ENCODE assay signal across 21 cellular contexts in the genomic region with DNA sequence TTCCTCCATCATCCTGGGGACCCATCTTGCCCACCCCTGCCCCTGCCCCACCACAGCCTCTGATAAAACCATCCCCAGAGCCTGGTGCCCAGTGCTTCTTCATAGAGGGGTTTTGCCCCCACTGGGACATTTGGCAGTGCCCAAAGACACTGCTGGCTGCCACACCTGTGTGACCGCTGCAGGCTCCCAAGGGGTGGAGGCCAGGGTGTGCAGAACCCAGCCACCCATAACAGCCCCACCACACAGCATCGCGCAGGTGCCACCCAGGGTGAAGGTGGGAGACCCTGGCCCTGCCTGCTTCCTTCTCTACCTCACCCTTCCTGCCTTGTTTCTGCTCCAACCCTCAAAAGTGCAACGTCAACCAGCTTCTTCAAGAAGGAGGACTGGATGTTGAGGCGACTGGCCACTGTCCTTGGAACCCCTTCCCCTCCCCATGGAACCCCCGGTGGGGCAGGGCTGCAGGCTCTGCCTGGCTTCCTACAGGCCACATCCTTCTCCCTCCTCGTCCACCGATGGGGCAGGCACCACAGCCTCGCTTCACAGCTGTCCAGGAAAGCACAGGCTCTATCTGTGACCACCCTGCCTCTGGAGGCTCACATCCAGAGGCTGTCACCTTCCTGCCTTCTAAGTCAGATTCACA.
DNase-seq lines count a peak whose midpoint lies in the region; ATAC-seq, FAIRE-seq and TF ChIP-seq lines count a peak whose summit lies in the region.
"Had no signal": no experiment of that assay in that cellular context is flagged by ENCODE, and none has a peak within 500 bp of the region (broad histone marks: within the 10 kb centered on the region; RNA-seq: fewer than 3 reads in every experiment).

No MANE protein-coding gene starts in this region.

- no peak overlapping the region for H2AK5ac ChIP-seq in H9 (ENCODE audit: insufficient read length, low read length)

- H3K4me1 ChIP-seq in H9 (ENCODE audit: insufficient read depth, low read length) (no peaks in the 10 kb centered on the region), RWPE2 (ENCODE audit: insufficient read depth, poor library complexity, severe bottlenecking) (peaks cover 18% of the 10 kb centered on the region), kidney (ENCODE audit: control insufficient read depth in 1 of 2, insufficient read depth in 1 of 2, low read depth in 1 of 2, low read length in 2 of 2) (no peaks in the 10 kb centered on the region)
- H3K4me1 ChIP-seq: SJSA1 had no signal

- no peak overlapping the region for H3K4me3 Mint-ChIP-seq in H9
- H3K4me3 Mint-ChIP-seq in stimulated activated naive B cell treated with anti-CD40 and anti-IgM and Interleukin-4, amounts not matched to agents 10 μg/mL and 1 μg/mL and 100 μg/mL, for 72 hours = peak overlapping the region in 1 of 2 donors; percentile 62

- H3K27ac ChIP-seq in H9 (ENCODE audit: insufficient read length, low read depth, low read length) (no peak overlapping the region), RWPE2 (ENCODE audit: poor library complexity, severe bottlenecking) (peak overlapping the region; percentile 68), kidney (ENCODE audit: low read depth in 2 of 2, low read length in 2 of 2) (no peak overlapping the region)
- H3K27ac ChIP-seq: SJSA1 had no signal

- H2BK20ac ChIP-seq in H9 (ENCODE audit: low read depth, low read length, poor library complexity, severe bottlenecking) = no peak overlapping the region

- no peak overlapping the region for H4K91ac ChIP-seq in H9 (ENCODE audit: insufficient read length, low read depth, low read length)

- no peak overlapping the region for H2BK12ac ChIP-seq in H9 (ENCODE audit: insufficient read length, low read depth, low read length)

- ATAC-seq in RWPE2 (ENCODE audit: low read depth) = no peak
- peak; percentile 51 to 59 for ATAC-seq in stimulated activated naive B cell treated with anti-CD40 and anti-IgM and Interleukin-4, amounts not matched to agents 10 μg/mL and 1 μg/mL and 100 μg/mL, for 72 hours (replicated peaks)
- ATAC-seq: GM12878 had no signal

- H3K23me2 ChIP-seq in H9 (ENCODE audit: insufficient read length, low read depth, low read length, poor library complexity, severe bottlenecking) = no peaks in the 10 kb centered on the region

- H3K4ac ChIP-seq in H9 (ENCODE audit: low read depth, low read length) = no peak overlapping the region; the same call in 1 of the 2 replicates

- no peaks in the 10 kb centered on the region for H3K79me1 ChIP-seq in H9 (ENCODE audit: insufficient read depth, low read depth, low read length, poor library complexity, severe bottlenecking)

- no peak overlapping the region for H3K56ac ChIP-seq in H9 (ENCODE audit: insufficient read length, low read depth, low read length)

- no peak overlapping the region for H3K4me2 ChIP-seq in H9 (ENCODE audit: insufficient read depth, insufficient read length, low read length)

- TF ChIP-seq CTCF in H9 (conservative IDR thresholded peaks at IDR 0.05) = no peak
- no peak for TF ChIP-seq CTCF in RWPE2 (IDR thresholded peaks at IDR 0.05; ENCODE audit: poor library complexity, severe bottlenecking)
- no peak for TF ChIP-seq CTCF in kidney (IDR thresholded peaks at IDR 0.05; ENCODE audit: borderline replicate concordance, extremely low read depth, insufficient read depth)

- H3K9me3 Mint-ChIP-seq in H9 = peaks cover 4% of the 10 kb centered on the region in 2 experiments; a peak in 3 of 5 replicates
- peaks cover 0 to 6% of the 10 kb centered on the region in 2 donors for H3K9me3 Mint-ChIP-seq in stimulated activated naive B cell treated with anti-CD40 and anti-IgM and Interleukin-4, amounts not matched to agents 10 μg/mL and 1 μg/mL and 100 μg/mL, for 72 hours

- no peaks in the 10 kb centered on the region for H3K27me3 ChIP-seq in H9 (ENCODE audit: insufficient read depth, low read length)
- no peaks in the 10 kb centered on the region for H3K27me3 ChIP-seq in RWPE2 (ENCODE audit: insufficient read depth, poor library complexity, severe bottlenecking)
- H3K27me3 ChIP-seq: BE2C, SJSA1 had no signal

- H2BK5ac ChIP-seq in H9 (ENCODE audit: insufficient read length, low read length) = no peak overlapping the region

- H2BK15ac ChIP-seq in H9 (ENCODE audit: low read depth, low read length) = no peak overlapping the region

- H3K36me3 ChIP-seq in RWPE2 (ENCODE audit: low read depth) (peaks cover 22% of the 10 kb centered on the region), kidney (ENCODE audit: control insufficient read depth in 1 of 2, insufficient read depth in 2 of 2, low read length in 2 of 2) (no peaks in the 10 kb centered on the region)
- H3K36me3 ChIP-seq: SJSA1 had no signal

- H3K14ac ChIP-seq in H9 (ENCODE audit: insufficient read depth, low read length) = no peak overlapping the region; the same call in 1 of the 2 replicates

- H3K9me3 ChIP-seq in H9 (ENCODE audit: control insufficient read depth, low read depth, low read length) (no peaks in the 10 kb centered on the region), RWPE2 (ENCODE audit: severe bottlenecking) (no peaks in the 10 kb centered on the region), kidney (ENCODE audit: control insufficient read depth in 1 of 2, low read length in 2 of 2) (no peaks in the 10 kb centered on the region)
- H3K9me3 ChIP-seq: BE2C, SJSA1 had no signal

- no peak overlapping the region for H3K4me3 ChIP-seq in RWPE2 (ENCODE audit: severe bottlenecking)
- H3K4me3 ChIP-seq in kidney (ENCODE audit: low read length in 2 of 2) = no peak overlapping the region
- H3K4me3 ChIP-seq: GM12878, SJSA1 had no signal

- peak overlapping the region; percentile 18 for H3K18ac ChIP-seq in H9 (ENCODE audit: insufficient read length, low read depth, low read length)

- no peak overlapping the region for H3T11ph ChIP-seq in H9 (ENCODE audit: low read length)

- intact Hi-C loops in kidney (cut with DNase I) = no loop called here

- H4K5ac ChIP-seq in H9 (ENCODE audit: insufficient read length, low read depth, low read length) = no peak overlapping the region

- no CpG with 5 or more reads among the region's 9 CpGs for WGBS in H9 (ENCODE audit: extremely low coverage, insufficient read length, low lambda C conversion rate)

- no peak overlapping the region for H3K9ac ChIP-seq in H9 (ENCODE audit: extremely low read depth, insufficient read length, low read length)
- H3K9ac ChIP-seq in kidney (ENCODE audit: low read length in 2 of 2) = no peak overlapping the region

- no peaks in the 10 kb centered on the region for H4K20me1 ChIP-seq in H9 (ENCODE audit: control insufficient read depth, insufficient read depth, insufficient read length)

- no peak overlapping the region for H3K23ac ChIP-seq in H9 (ENCODE audit: insufficient read length, low read depth, low read length)

- no peak overlapping the region for H2AFZ ChIP-seq in H9 (ENCODE audit: low read length)

- no peak overlapping the region for H4K8ac ChIP-seq in H9 (replicated peaks; ENCODE audit: insufficient read length, low read depth, low read length)

- no peak for DNase-seq in H9
- DNase-seq in RWPE2 (ENCODE audit: low spot score) = no peak
- peak; percentile 68 for DNase-seq in kidney
- no peak for DNase-seq in stimulated activated naive B cell treated with anti-CD40 and anti-IgM and Interleukin-4, amounts not matched to agents 10 μg/mL and 1 μg/mL and 100 μg/mL, for 72 hours
- DNase-seq in NCI-H1092 treated with DMSO at 0.1 percent for 48 hours (lab: John Stamatoyannopoulos, UW) = no peak
- DNase-seq in MV-4-11 (lab: John Stamatoyannopoulos, UW) = no peak
- no peak for DNase-seq in NCI-H2196 (lab: John Stamatoyannopoulos, UW; ENCODE audit: unreplicated experiment)
- DNase-seq: ACHN, BE2C, DND-41, GDM1, KG1, NCI-H1092, NCI-H1694, NCI-H226, NCI-H526 treated with DMSO at 0.1 percent for 48 hours, OCI-M1, RPMI8226, SW 1271 had no signal

- H3K79me2 ChIP-seq in H9 (ENCODE audit: insufficient read depth, low read length) = no peaks in the 10 kb centered on the region

- peak overlapping the region in 1 of 3 experiments; percentile 73; a peak in 1 of 7 replicates for H3K27ac Mint-ChIP-seq in H9
- peak overlapping the region; percentile 0 for H3K27ac Mint-ChIP-seq in stimulated activated naive B cell treated with anti-CD40 and anti-IgM and Interleukin-4, amounts not matched to agents 10 μg/mL and 1 μg/mL and 100 μg/mL, for 72 hours

- FAIRE-seq in kidney (lab: Jason Lieb, UNC) = no peak
- FAIRE-seq: GM12878 had no signal

- H2BK120ac ChIP-seq in H9 (ENCODE audit: low read depth, low read length, poor library complexity, severe bottlenecking) = no peak overlapping the region

- H3K36me3 Mint-ChIP-seq in H9 (ENCODE audit: insufficient read depth in 1 of 3, low read depth in 3 of 3) = peaks cover 14 to 18% (median 14%) of the 10 kb centered on the region in 3 experiments
- H3K36me3 Mint-ChIP-seq in stimulated activated naive B cell treated with anti-CD40 and anti-IgM and Interleukin-4, amounts not matched to agents 10 μg/mL and 1 μg/mL and 100 μg/mL, for 72 hours = peaks cover 21 to 24% of the 10 kb centered on the region in 2 donors

- H3K27me3 Mint-ChIP-seq in H9 (ENCODE audit: low read depth) = no peaks in the 10 kb centered on the region
- H3K27me3 Mint-ChIP-seq in stimulated activated naive B cell treated with anti-CD40 and anti-IgM and Interleukin-4, amounts not matched to agents 10 μg/mL and 1 μg/mL and 100 μg/mL, for 72 hours = no peaks in the 10 kb centered on the region

- H3K4me1 Mint-ChIP-seq in H9 = peaks cover 5 to 12% of the 10 kb centered on the region in 2 experiments; a peak in 3 of 4 replicates
- H3K4me1 Mint-ChIP-seq in stimulated activated naive B cell treated with anti-CD40 and anti-IgM and Interleukin-4, amounts not matched to agents 10 μg/mL and 1 μg/mL and 100 μg/mL, for 72 hours = peaks cover 26 to 43% of the 10 kb centered on the region in 2 donors
